In the genomic region with DNA sequence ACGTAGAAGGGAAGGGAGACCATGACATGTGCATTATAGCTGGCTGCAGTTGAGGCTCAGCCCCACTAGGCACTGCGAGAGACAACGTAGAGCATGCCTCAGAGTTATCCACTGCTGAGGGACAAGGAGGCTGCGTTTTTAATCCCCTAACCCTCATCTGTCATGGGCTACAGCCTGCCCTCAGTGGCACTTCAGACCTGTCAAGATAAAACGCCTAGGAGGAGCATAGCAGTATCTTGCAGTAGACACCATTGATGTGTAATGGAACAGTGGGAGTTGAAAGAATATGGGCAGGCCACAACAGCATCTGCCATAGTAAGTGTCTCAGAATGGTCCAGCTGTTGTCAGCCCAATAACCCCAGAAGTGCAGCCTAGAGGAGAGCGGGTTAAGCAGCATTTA, we compare ENCODE assay signal across 16 cellular contexts.
DNase-seq lines count a peak whose midpoint lies in the region; ATAC-seq and TF ChIP-seq lines count a peak whose summit lies in the region.
"Had no signal": no experiment of that assay in that cellular context is flagged by ENCODE, and none has a peak within 500 bp of the region (broad histone marks: within the 10 kb centered on the region; RNA-seq: fewer than 3 reads in every experiment).

No MANE protein-coding gene starts in this region.

- H2AFZ ChIP-seq in mesenchymal stem cell (ENCODE audit: low read depth, low read length) (no peak overlapping the region), neuronal stem cell (ENCODE audit: low read length) (no peak overlapping the region)

- H2BK5ac ChIP-seq in mesenchymal stem cell (ENCODE audit: low read depth, low read length, poor library complexity, severe bottlenecking), result no peak overlapping the region
- no peak overlapping the region for H2BK5ac ChIP-seq in neuronal stem cell (ENCODE audit: low read length)

- H3K4ac ChIP-seq in mesenchymal stem cell (ENCODE audit: low read depth in 1 of 2, low read length in 2 of 2) (peak overlapping the region in 1 of 2 experiments; percentile 1), neuronal stem cell (ENCODE audit: low read length) (no peak overlapping the region)

- peak; percentile 31 for DNase-seq in NCI-H82 (lab: John Stamatoyannopoulos, UW)
- no peak for DNase-seq in NCI-H82 treated with DMSO at 0.1 percent for 48 hours (lab: John Stamatoyannopoulos, UW; ENCODE audit: unreplicated experiment)
- DNase-seq in right cardiac atrium, result no peak
- DNase-seq in heart left ventricle, result no peak
- DNase-seq in mesenchymal stem cell, result no peak
- no peak for DNase-seq in neuronal stem cell (ENCODE audit: low spot score)
- DNase-seq in NCI-H2227 (lab: John Stamatoyannopoulos, UW; ENCODE audit: unreplicated experiment), result no peak
- no peak for DNase-seq in G401 (ENCODE audit: low spot score)
- DNase-seq: Caco-2; CD4-positive, CD25-positive, alpha-beta regulatory T cell; CD8-positive, alpha-beta T cell; GOT3 had no signal

- H2BK12ac ChIP-seq in mesenchymal stem cell (ENCODE audit: low read length in 2 of 2) (peak overlapping the region; percentile 2 to 32), neuronal stem cell (ENCODE audit: low read length) (peak overlapping the region; percentile 35)

- no peak overlapping the region for H3K4me3 ChIP-seq in right cardiac atrium (ENCODE audit: low read length)
- no peak overlapping the region for H3K4me3 ChIP-seq in heart left ventricle
- no peak overlapping the region for H3K4me3 ChIP-seq in mesenchymal stem cell (ENCODE audit: insufficient read depth in 1 of 2, low read depth in 1 of 2, low read length in 2 of 2)
- no peak overlapping the region for H3K4me3 ChIP-seq in neuronal stem cell (ENCODE audit: low read length in 2 of 2)
- H3K4me3 ChIP-seq: BLaER1, HAP-1 had no signal

- H3K79me1 ChIP-seq in mesenchymal stem cell (replicated peaks; ENCODE audit: low read length, poor library complexity, severe bottlenecking) (no peaks in the 10 kb centered on the region), neuronal stem cell (ENCODE audit: low read depth, low read length) (no peaks in the 10 kb centered on the region)

- H3K14ac ChIP-seq in mesenchymal stem cell (ENCODE audit: low read length in 2 of 2) (peak overlapping the region in 1 of 2 experiments; percentile 37), neuronal stem cell (ENCODE audit: low read length) (no peak overlapping the region)

- H3K4me1 ChIP-seq in right cardiac atrium (ENCODE audit: control insufficient read depth, insufficient read depth, low read length) (peaks cover 5% of the 10 kb centered on the region), heart left ventricle (peaks cover 0 to 16% (median 2%) of the 10 kb centered on the region in 12 donors), mesenchymal stem cell (ENCODE audit: control insufficient read depth, insufficient read depth, low read depth, low read length) (no peaks in the 10 kb centered on the region), neuronal stem cell (ENCODE audit: control insufficient read depth in 2 of 2, insufficient read depth in 1 of 2, low read depth in 1 of 2, low read length in 2 of 2) (no peaks in the 10 kb centered on the region)
- H3K4me1 ChIP-seq: BLaER1, Caco-2 had no signal

- H3K23ac ChIP-seq in mesenchymal stem cell (ENCODE audit: low read length in 2 of 2), result no peak overlapping the region
- H3K23ac ChIP-seq in neuronal stem cell (ENCODE audit: low read depth, low read length, poor library complexity), result no peak overlapping the region

- H4K91ac ChIP-seq in mesenchymal stem cell (ENCODE audit: low read length) (peak overlapping the region; percentile 65), neuronal stem cell (ENCODE audit: low read depth, low read length, poor library complexity) (no peak overlapping the region)

- H3K18ac ChIP-seq in mesenchymal stem cell (ENCODE audit: low read depth in 1 of 2, low read length in 2 of 2) (peak overlapping the region in 1 of 2 experiments; percentile 67), neuronal stem cell (ENCODE audit: low read length) (no peak overlapping the region)

- TF ChIP-seq POLR2A in heart left ventricle (IDR thresholded peaks at IDR 0.05), result no peak

- ATAC-seq in right cardiac atrium (peak in 1 of 2 donors; percentile 8), heart left ventricle (no peak)
- ATAC-seq: CD8-positive, alpha-beta T cell had no signal

- H2BK15ac ChIP-seq in mesenchymal stem cell (ENCODE audit: low read depth, poor library complexity, severe bottlenecking) (no peak overlapping the region), neuronal stem cell (ENCODE audit: low read length) (peak overlapping the region; percentile 54)

- H3K27me3 ChIP-seq in right cardiac atrium (ENCODE audit: control insufficient read depth, insufficient read depth), result no peaks in the 10 kb centered on the region
- H3K27me3 ChIP-seq in heart left ventricle, result no peaks in the 10 kb centered on the region
- no peaks in the 10 kb centered on the region for H3K27me3 ChIP-seq in mesenchymal stem cell (ENCODE audit: control insufficient read depth in 1 of 2, insufficient read depth in 1 of 2, low read length in 2 of 2)
- no peaks in the 10 kb centered on the region for H3K27me3 ChIP-seq in neuronal stem cell (ENCODE audit: control insufficient read depth in 3 of 3, insufficient read depth in 3 of 3, low read depth in 1 of 3, low read length in 3 of 3)
- H3K27me3 ChIP-seq: BLaER1 had no signal

- 60% methylated on average over 6 of the region's 6 CpGs for WGBS in right cardiac atrium
- WGBS in heart left ventricle, 4 donors, result 38 to 61% (median 56%) methylated on average over 6 of the region's 6 CpGs
- WGBS in mesenchymal stem cell, result 90% methylated on average over 6 of the region's 6 CpGs
- no CpG with 5 or more reads among the region's 6 CpGs for WGBS in neuronal stem cell (ENCODE audit: extremely low coverage in 2 of 2, insufficient read length in 2 of 2, insufficient replicate concordance in 1 of 2), 2 donors

- H3K36me3 ChIP-seq in heart left ventricle (no peaks in the 10 kb centered on the region), mesenchymal stem cell (ENCODE audit: control insufficient read depth in 1 of 2, insufficient read depth in 2 of 2, low read depth in 1 of 2, low read length in 2 of 2) (no peaks in the 10 kb centered on the region), neuronal stem cell (replicated peaks in 1 of 2; ENCODE audit: control insufficient read depth in 2 of 2, insufficient read depth in 2 of 2, low read length in 2 of 2) (no peaks in the 10 kb centered on the region)
- H3K36me3 ChIP-seq: BLaER1, HAP-1 had no signal

- no peaks in the 10 kb centered on the region for H3K9me3 ChIP-seq in right cardiac atrium (ENCODE audit: control insufficient read depth, low read length)
- H3K9me3 ChIP-seq in heart left ventricle, result no peaks in the 10 kb centered on the region
- no peaks in the 10 kb centered on the region for H3K9me3 ChIP-seq in mesenchymal stem cell (ENCODE audit: control insufficient read depth, low read length)
- H3K9me3 ChIP-seq in neuronal stem cell (replicated peaks in 1 of 2; ENCODE audit: control insufficient read depth in 2 of 2, insufficient read depth in 1 of 2, low read depth in 1 of 2, low read length in 2 of 2), result no peaks in the 10 kb centered on the region
- H3K9me3 ChIP-seq: BLaER1, Caco-2, HAP-1 had no signal

- no peak for TF ChIP-seq CTCF in heart left ventricle (IDR thresholded peaks at IDR 0.05)

- no peak overlapping the region for H3K9ac ChIP-seq in mesenchymal stem cell (ENCODE audit: low read length)
- no peak overlapping the region for H3K9ac ChIP-seq in neuronal stem cell (ENCODE audit: low read depth, low read length, poor library complexity)
- H3K9ac ChIP-seq: BLaER1 had no signal

- no peak overlapping the region for H3K4me2 ChIP-seq in mesenchymal stem cell (ENCODE audit: low read length, poor library complexity, severe bottlenecking)
- no peak overlapping the region for H3K4me2 ChIP-seq in neuronal stem cell (ENCODE audit: insufficient read depth, low read length, poor library complexity, severe bottlenecking)
- H3K4me2 ChIP-seq: BLaER1 had no signal

- in situ Hi-C loops in G401 (cut with HindIII; ENCODE audit: low sequenced_read_pairs), result no loop called here

- peak overlapping the region; percentile 55 for H4K8ac ChIP-seq in mesenchymal stem cell (ENCODE audit: low read length)
- H4K8ac ChIP-seq in neuronal stem cell (ENCODE audit: low read depth, low read length), result no peak overlapping the region

- intact Hi-C loops in right cardiac atrium (cut with DNase I) (no loop called here), heart left ventricle (cut with DNase I) (no loop called here)

- H2BK120ac ChIP-seq in mesenchymal stem cell (ENCODE audit: low read depth, low read length) (no peak overlapping the region), neuronal stem cell (ENCODE audit: low read depth, low read length) (no peak overlapping the region)

- H3K27ac ChIP-seq in right cardiac atrium (ENCODE audit: low read length) (peak overlapping the region; percentile 63), heart left ventricle (no peak overlapping the region), mesenchymal stem cell (ENCODE audit: low read length, poor library complexity, severe bottlenecking) (no peak overlapping the region), neuronal stem cell (replicated peaks; ENCODE audit: low read length) (no peak overlapping the region)
- H3K27ac ChIP-seq: 22Rv1, BLaER1, C4-2B had no signal

- H2AK5ac ChIP-seq in mesenchymal stem cell (ENCODE audit: low read length, severe bottlenecking) (no peak overlapping the region), neuronal stem cell (ENCODE audit: low read depth, low read length) (peak overlapping the region; percentile 13)
